ENCODE assay signal across 14 cellular contexts in the genomic region with DNA sequence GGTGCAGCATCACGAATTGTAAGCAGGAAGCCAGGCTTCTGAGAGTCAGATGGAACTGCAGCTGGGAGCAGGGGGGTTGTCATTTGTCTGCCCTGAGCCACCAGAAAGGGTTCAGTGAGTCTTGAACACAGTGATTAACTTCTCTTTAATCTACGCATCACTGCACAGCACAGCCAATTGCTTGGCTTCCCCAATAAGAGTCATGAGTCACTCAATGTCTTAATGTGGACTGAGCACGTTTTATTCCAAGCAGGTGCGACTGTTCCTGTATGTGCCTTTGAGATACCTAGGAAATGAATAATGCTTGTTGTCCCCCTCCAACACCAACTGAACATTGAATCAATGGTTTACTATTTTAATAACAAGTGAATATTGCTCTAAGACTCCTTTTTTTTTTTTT. TPM values are rescaled to one million over a fixed set of nuclear protein-coding genes. Genes with fewer than 3 reads are reported as not detected.
A peak's percentile ranks its signal among the peaks of the same experiment; 100 is the strongest.
DNase-seq lines count a peak whose midpoint lies in the region; ATAC-seq, FAIRE-seq and TF ChIP-seq lines count a peak whose summit lies in the region.
"Had no signal": no experiment of that assay in that cellular context is flagged by ENCODE, and none has a peak within 500 bp of the region (broad histone marks: within the 10 kb centered on the region; RNA-seq: fewer than 3 reads in every experiment).

No MANE protein-coding gene starts in this region.

- dilution Hi-C loops in keratinocyte (cut with MboI; ENCODE audit: extremely low pct_ligation_motif_present, low sequenced_read_pairs): no loop called here

- H3K27ac ChIP-seq in PC-3 (ENCODE audit: low read length) (no peak overlapping the region), keratinocyte (ENCODE audit: control insufficient read depth, insufficient read depth, low read length) (no peak overlapping the region)
- H3K27ac ChIP-seq: cardiac muscle cell had no signal

- ATAC-seq in activated naive CD8-positive, alpha-beta T cell treated with anti-CD3 and anti-CD28 coated beads, Interleukin-2, amount 50 U/mL, for 24 hours: peak; percentile 38
- ATAC-seq in PC-3: peak; percentile 82
- no peak for ATAC-seq in T-cell (replicated peaks in 1 of 4)
- no peak for ATAC-seq in GM21367 (IDR thresholded peaks at IDR 0.05; ENCODE audit: unreplicated experiment)
- ATAC-seq: activated T-helper 17 cell treated with anti-CD3 and anti-CD28 coated beads, Interleukin-2, amount 50 U/mL, for 72 hours had no signal

- H3K79me2 ChIP-seq in PC-3 (ENCODE audit: low read length): no peaks in the 10 kb centered on the region
- H3K79me2 ChIP-seq in keratinocyte (ENCODE audit: control insufficient read depth, insufficient read depth, low read length): no peaks in the 10 kb centered on the region

- H4K20me1 ChIP-seq in PC-3 (ENCODE audit: low read length): no peaks in the 10 kb centered on the region
- H4K20me1 ChIP-seq in keratinocyte (ENCODE audit: control insufficient read depth, extremely low read depth, insufficient read depth, low read length): no peaks in the 10 kb centered on the region

- H3K4me1 Mint-ChIP-seq in activated naive CD8-positive, alpha-beta T cell treated with anti-CD3 and anti-CD28 coated beads, Interleukin-2, amount 50 U/mL, for 24 hours: peaks cover 8% of the 10 kb centered on the region
- H3K4me1 Mint-ChIP-seq in activated naive CD8-positive, alpha-beta T cell treated with anti-CD3 and anti-CD28 coated beads for 36 hours: peaks cover 4% of the 10 kb centered on the region
- no peaks in the 10 kb centered on the region for H3K4me1 Mint-ChIP-seq in T-cell
- H3K4me1 Mint-ChIP-seq: activated T-helper 17 cell treated with anti-CD3 and anti-CD28 coated beads, Interleukin-2, amount 50 U/mL, for 72 hours had no signal

- peaks cover 3% of the 10 kb centered on the region for H3K27me3 Mint-ChIP-seq in activated naive CD8-positive, alpha-beta T cell treated with anti-CD3 and anti-CD28 coated beads, Interleukin-2, amount 50 U/mL, for 24 hours
- no peaks in the 10 kb centered on the region for H3K27me3 Mint-ChIP-seq in activated naive CD8-positive, alpha-beta T cell treated with anti-CD3 and anti-CD28 coated beads for 36 hours
- peaks cover 3 to 9% of the 10 kb centered on the region in 2 donors for H3K27me3 Mint-ChIP-seq in T-cell

- H3K9me3 Mint-ChIP-seq in activated naive CD8-positive, alpha-beta T cell treated with anti-CD3 and anti-CD28 coated beads, Interleukin-2, amount 50 U/mL, for 24 hours: no peaks in the 10 kb centered on the region
- no peaks in the 10 kb centered on the region for H3K9me3 Mint-ChIP-seq in activated naive CD8-positive, alpha-beta T cell treated with anti-CD3 and anti-CD28 coated beads for 36 hours
- no peaks in the 10 kb centered on the region for H3K9me3 Mint-ChIP-seq in T-cell
- H3K9me3 Mint-ChIP-seq: activated T-helper 17 cell treated with anti-CD3 and anti-CD28 coated beads, Interleukin-2, amount 50 U/mL, for 72 hours had no signal

- no peak overlapping the region for H3K4me3 Mint-ChIP-seq in activated naive CD8-positive, alpha-beta T cell treated with anti-CD3 and anti-CD28 coated beads, Interleukin-2, amount 50 U/mL, for 24 hours
- H3K4me3 Mint-ChIP-seq in activated naive CD8-positive, alpha-beta T cell treated with anti-CD3 and anti-CD28 coated beads for 36 hours: no peak overlapping the region
- no peak overlapping the region for H3K4me3 Mint-ChIP-seq in T-cell
- H3K4me3 Mint-ChIP-seq: activated T-helper 17 cell treated with anti-CD3 and anti-CD28 coated beads, Interleukin-2, amount 50 U/mL, for 72 hours had no signal

- H3K9ac ChIP-seq in PC-3 (ENCODE audit: low read length) (no peak overlapping the region), keratinocyte (ENCODE audit: control insufficient read depth, extremely low read depth, insufficient read depth, low read length) (no peak overlapping the region)

- H3F3A ChIP-seq in PC-3 (ENCODE audit: low read length, unreplicated experiment): no peaks in the 10 kb centered on the region

- no peaks in the 10 kb centered on the region for H3K4me1 ChIP-seq in PC-3 (ENCODE audit: insufficient read depth, low read length)
- no peaks in the 10 kb centered on the region for H3K4me1 ChIP-seq in keratinocyte (ENCODE audit: control insufficient read depth, extremely low read depth, insufficient read depth, low read length)

- H3K36me3 Mint-ChIP-seq in activated naive CD8-positive, alpha-beta T cell treated with anti-CD3 and anti-CD28 coated beads, Interleukin-2, amount 50 U/mL, for 24 hours (ENCODE audit: low read depth): no peaks in the 10 kb centered on the region
- H3K36me3 Mint-ChIP-seq in activated naive CD8-positive, alpha-beta T cell treated with anti-CD3 and anti-CD28 coated beads for 36 hours: no peaks in the 10 kb centered on the region
- no peaks in the 10 kb centered on the region for H3K36me3 Mint-ChIP-seq in T-cell

- H2AFZ ChIP-seq in PC-3 (ENCODE audit: low read length): no peak overlapping the region
- H2AFZ ChIP-seq in keratinocyte (ENCODE audit: control insufficient read depth, low read length): no peak overlapping the region

- H3K9me3 ChIP-seq in PC-3 (ENCODE audit: low read length): no peaks in the 10 kb centered on the region
- no peaks in the 10 kb centered on the region for H3K9me3 ChIP-seq in keratinocyte (ENCODE audit: control insufficient read depth, low read depth, low read length)

- no peak for TF ChIP-seq CTCF in PC-3 (conservative IDR thresholded peaks at IDR 0.05; ENCODE audit: low read depth, low read length)
- no peak for TF ChIP-seq CTCF in keratinocyte (optimal IDR thresholded peaks at IDR 0.05 in 1 of 3, IDR thresholded peaks at IDR 0.05 in 1 of 3, conservative IDR thresholded peaks at IDR 0.05 in 1 of 3; ENCODE audit: extremely low read depth in 1 of 3, insufficient read depth in 2 of 3, low read length in 3 of 3)

- H3K27me3 ChIP-seq in PC-3 (ENCODE audit: low read length) (no peaks in the 10 kb centered on the region), keratinocyte (ENCODE audit: control insufficient read depth, extremely low read depth, insufficient read depth, low read length) (no peaks in the 10 kb centered on the region)
- H3K27me3 ChIP-seq: cardiac muscle cell had no signal

- H3K4me2 ChIP-seq in PC-3 (ENCODE audit: low read length): no peak overlapping the region
- H3K4me2 ChIP-seq in keratinocyte (ENCODE audit: control insufficient read depth, extremely low read depth, insufficient read depth, low read depth, low read length): no peak overlapping the region

- no peak overlapping the region for H3K4me3 ChIP-seq in PC-3 (ENCODE audit: low read length)
- H3K4me3 ChIP-seq in keratinocyte (ENCODE audit: control insufficient read depth in 2 of 3, extremely low read depth in 1 of 3, insufficient read depth in 2 of 3, low read depth in 1 of 3, low read length in 3 of 3): no peak overlapping the region
- H3K4me3 ChIP-seq: cardiac muscle cell had no signal

- POLR2A ChIA-PET in PC-3 (lab: Charles Lee; ENCODE audit: unreplicated experiment): no interaction called here
- POLR2A ChIA-PET in T-cell (lab: Charles Lee): no interaction called here

- H3K9me1 ChIP-seq in keratinocyte (ENCODE audit: control insufficient read depth, extremely low read depth, insufficient read depth, low read length): no peaks in the 10 kb centered on the region

- CTCF ChIA-PET in PC-3 (lab: Charles Lee): interaction anchor here (1.4 kb wide), 1 partner anchor 217 kb away, joined by 5 read pairs; no protein-coding TSS in a partner anchor
- CTCF ChIA-PET in T-cell (lab: Charles Lee): no interaction called here

- DNase-seq in activated naive CD8-positive, alpha-beta T cell treated with anti-CD3 and anti-CD28 coated beads, Interleukin-2, amount 50 U/mL, for 24 hours: no peak
- no peak for DNase-seq in activated naive CD8-positive, alpha-beta T cell treated with anti-CD3 and anti-CD28 coated beads for 36 hours
- peak; percentile 48 for DNase-seq in PC-3
- no peak for DNase-seq in keratinocyte (ENCODE audit: low read depth, low spot score)
- DNase-seq in T-cell: no peak
- no peak for DNase-seq in SIG-M5 (lab: John Stamatoyannopoulos, UW)
- no peak for DNase-seq in NCI-H524 (lab: John Stamatoyannopoulos, UW)
- DNase-seq: activated CD4-positive, alpha-beta T cell treated with anti-CD3 and anti-CD28 coated beads for 1 hour; KG1; NCI-H82; trophoblast cell had no signal

- H3K36me3 ChIP-seq in PC-3 (ENCODE audit: low read depth, low read length) (no peaks in the 10 kb centered on the region), keratinocyte (ENCODE audit: control insufficient read depth in 2 of 2, extremely low read depth in 1 of 2, insufficient read depth in 2 of 2, low read length in 2 of 2) (no peaks in the 10 kb centered on the region)
- H3K36me3 ChIP-seq: cardiac muscle cell had no signal

- BruUV-seq in PC-3 (replicated peaks; lab: Mats Ljungman, UMichigan): no TSS peak

- FAIRE-seq in keratinocyte (lab: Jason Lieb, UNC): peak; percentile 23

- H3K9me2 ChIP-seq in PC-3 (replicated peaks; ENCODE audit: low read length): no peaks in the 10 kb centered on the region

- intact Hi-C loops in PC-3 (cut with micrococcal nuclease): no loop called here

- no peak overlapping the region for H3K27ac Mint-ChIP-seq in activated naive CD8-positive, alpha-beta T cell treated with anti-CD3 and anti-CD28 coated beads, Interleukin-2, amount 50 U/mL, for 24 hours
- H3K27ac Mint-ChIP-seq in activated naive CD8-positive, alpha-beta T cell treated with anti-CD3 and anti-CD28 coated beads for 36 hours: no peak overlapping the region
- no peak overlapping the region for H3K27ac Mint-ChIP-seq in T-cell
- H3K27ac Mint-ChIP-seq: activated T-helper 17 cell treated with anti-CD3 and anti-CD28 coated beads, Interleukin-2, amount 50 U/mL, for 72 hours had no signal

RNA-seq across cellular contexts. Expression of a gene that starts 26.0 kb away (rescaled TPM):
- 10 to 100 TPM; 17.1 to 18.8 TPM for total RNA-seq in activated naive CD8-positive, alpha-beta T cell treated with anti-CD3 and anti-CD28 coated beads for 36 hours
- total RNA-seq in PC-3 (2014; rRNA removed) (5.2 and 7.7 TPM in 2 replicates), T-cell (10 to 100 TPM; 36.8 to 58.6 (median 40.5) TPM)
- 52.8 to 66.7 TPM (median 55.8 TPM) in 3 replicates for polyA plus RNA-seq in keratinocyte
- 39.8 TPM for polyA plus RNA-seq in keratinocyte (2011; ENCODE audit: low read depth)
- 46.8 and 78.7 TPM in 2 replicates for polyA plus RNA-seq in keratinocyte (2011; cell fraction: cytosol; rRNA removed)
- 46.9 and 63.2 TPM in 2 replicates for polyA plus RNA-seq in keratinocyte (2011; cell fraction: nucleus; rRNA removed)
- 40.4 and 50.6 TPM in 2 replicates for polyA plus RNA-seq in keratinocyte (2012; ENCODE audit: low replicate concordance)
- 10.3 to 99.6 TPM (median 53.0 TPM) in 3 replicates for polyA minus RNA-seq in keratinocyte
- 47.4 TPM for polyA minus RNA-seq in keratinocyte (2011; cell fraction: cytosol; rRNA and poly(A)+ RNA removed)
- 28.8 and 63.1 TPM in 2 replicates for polyA minus RNA-seq in keratinocyte (2011; cell fraction: nucleus; rRNA and poly(A)+ RNA removed)

Comparison
In these comparisons a context has a peak if more than half of its experiments do, and no peak if none do; other contexts are left out.
1. ATAC-seq: peak in activated naive CD8-positive, alpha-beta T cell treated with anti-CD3 and anti-CD28 coated beads, Interleukin-2, amount 50 U/mL, for 24 hours (single experiment) and PC-3 (single experiment); none in T-cell (0 of 4) and GM21367 (single experiment).